In genomic region chr21:22136770-22137169, GRCh38 we compare ENCODE assay signal across 8 cellular contexts.
"Had no signal": no experiment of that assay in that cellular context is flagged by ENCODE, and none has a peak within 500 bp of the region (broad histone marks: within the 10 kb centered on the region; RNA-seq: fewer than 3 reads in every experiment).

No MANE protein-coding gene starts in this region.

- H3K4me3 ChIP-seq: GM12878 had no signal

- ATAC-seq: GM12878 had no signal

- FAIRE-seq: G401.6, GM12878, GM12891, GM12892, GM18507, GM19239 had no signal

- DNase-seq: GDM1, GF-D8 had no signal
